In the genomic region with DNA sequence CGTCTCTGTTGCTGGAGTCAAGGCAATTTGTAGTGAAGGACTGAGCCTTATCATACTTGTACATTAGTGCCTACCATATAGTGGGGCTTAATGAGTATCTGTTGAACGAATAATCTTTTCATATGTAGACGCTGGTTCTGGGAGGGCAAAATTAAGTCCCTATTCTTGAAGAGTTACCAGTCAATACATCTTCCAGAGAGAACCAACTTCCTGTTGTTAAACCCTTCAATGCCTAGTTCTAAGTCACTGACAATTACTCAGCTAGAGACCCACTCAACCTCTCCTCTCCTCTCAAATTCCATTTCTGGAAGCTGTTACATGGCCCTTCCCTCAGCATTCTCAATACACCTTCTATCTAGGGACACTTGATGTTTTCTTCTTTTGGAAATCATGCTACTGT, we compare ENCODE assay signal across 8 cellular contexts. TPM values are rescaled to one million over a fixed set of nuclear protein-coding genes. Genes with fewer than 3 reads are reported as not detected.
A peak's percentile ranks its signal among the peaks of the same experiment; 100 is the strongest.
DNase-seq lines count a peak whose midpoint lies in the region; ATAC-seq and TF ChIP-seq lines count a peak whose summit lies in the region.

No MANE protein-coding gene starts in this region.

- peaks cover 14 to 29% (median 22%) of the 10 kb centered on the region in 10 experiments for H3K4me1 ChIP-seq in BLaER1 treated with 17β-estradiol and CSF1 and Interleukin-3, amounts not matched to agents 10 nM and 100 nM
- H3K4me1 ChIP-seq in HUES48 (ENCODE audit: control insufficient read depth, insufficient read depth, low read length) = peaks cover 14% of the 10 kb centered on the region
- H3K4me1 ChIP-seq in thyroid gland = peaks cover 0 to 7% of the 10 kb centered on the region in 2 donors

- peaks cover 3% of the 10 kb centered on the region for H3K9me3 Mint-ChIP-seq in activated CD8-positive, alpha-beta T cell treated with anti-CD3 and anti-CD28 coated beads, Interleukin-2, amount 10 ng/mL, durations not matched to agents 7 days and 5 days (ENCODE audit: insufficient read depth)

- peaks cover 2 to 39% (median 26%) of the 10 kb centered on the region in 11 experiments; a peak in 20 of 22 replicates for H3K36me3 ChIP-seq in BLaER1 treated with 17β-estradiol and CSF1 and Interleukin-3, amounts not matched to agents 10 nM and 100 nM
- no peaks in the 10 kb centered on the region for H3K36me3 ChIP-seq in HUES48 (ENCODE audit: control insufficient read depth, insufficient read depth, low read length)
- no peaks in the 10 kb centered on the region for H3K36me3 ChIP-seq in kidney epithelial cell (ENCODE audit: control insufficient read depth, insufficient read depth, low read length)
- H3K36me3 ChIP-seq in thyroid gland = no peaks in the 10 kb centered on the region

- peak overlapping the region; percentile 73 to 95 (median 89) for H3K27ac ChIP-seq in BLaER1 treated with 17β-estradiol and CSF1 and Interleukin-3, amounts not matched to agents 10 nM and 100 nM
- H3K27ac ChIP-seq in HUES48 (ENCODE audit: low read depth, low read length) = peak overlapping the region; percentile 85
- H3K27ac ChIP-seq in thyroid gland = peak overlapping the region; percentile 91 to 98 (median 97)

- peaks cover 0 to 37% (median 26%) of the 10 kb centered on the region in 11 experiments; a peak in 15 of 22 replicates for H4K20me1 ChIP-seq in BLaER1 treated with 17β-estradiol and CSF1 and Interleukin-3, amounts not matched to agents 10 nM and 100 nM

- H3K9me3 ChIP-seq in BLaER1 treated with 17β-estradiol and CSF1 and Interleukin-3, amounts not matched to agents 10 nM and 100 nM (replicated peaks in 1 of 11) = peaks cover 0 to 21% (median 17%) of the 10 kb centered on the region in 11 experiments; a peak in 20 of 22 replicates
- H3K9me3 ChIP-seq in HUES48 (ENCODE audit: control insufficient read depth, insufficient read depth, low read length) (no peaks in the 10 kb centered on the region), thyroid gland (no peaks in the 10 kb centered on the region)

- H3K4me2 ChIP-seq in BLaER1 treated with 17β-estradiol and CSF1 and Interleukin-3, amounts not matched to agents 10 nM and 100 nM = peak overlapping the region; percentile 75 to 97 (median 88)

- DNase-seq in activated CD8-positive, alpha-beta T cell treated with anti-CD3 and anti-CD28 coated beads, Interleukin-2, amount 10 ng/mL, durations not matched to agents 7 days and 5 days = no peak
- DNase-seq in kidney epithelial cell (ENCODE audit: low read depth) = no peak
- DNase-seq in thyroid gland = no peak
- DNase-seq in AG20443 (ENCODE audit: low spot score) = no peak
- no peak for DNase-seq in sciatic nerve (ENCODE audit: low spot score)
- DNase-seq in GM03348 (ENCODE audit: low spot score) = no peak

- TF ChIP-seq POLR2A in thyroid gland (IDR thresholded peaks at IDR 0.05) = no peak

- TF ChIP-seq CTCF in kidney epithelial cell (IDR thresholded peaks at IDR 0.05; ENCODE audit: insufficient read depth, low read length, poor library complexity, severe bottlenecking) (no peak), thyroid gland (IDR thresholded peaks at IDR 0.05) (no peak)

- POLR2A ChIA-PET in activated CD8-positive, alpha-beta T cell treated with anti-CD3 and anti-CD28 coated beads, Interleukin-2, amount 10 ng/mL, durations not matched to agents 7 days and 5 days (lab: Charles Lee) = interaction anchor here (1.5 to 5.8 kb wide), 3 partner anchors 12 to 190 kb away, joined by 5 to 134 read pairs (median 12); a partner anchor contains a TSS

- peak overlapping the region; percentile 91 for H3K27ac Mint-ChIP-seq in activated CD8-positive, alpha-beta T cell treated with anti-CD3 and anti-CD28 coated beads, Interleukin-2, amount 10 ng/mL, durations not matched to agents 7 days and 5 days

- peak overlapping the region; percentile 88 to 98 (median 91) for H3K4me3 ChIP-seq in BLaER1 treated with 17β-estradiol and CSF1 and Interleukin-3, amounts not matched to agents 10 nM and 100 nM
- H3K4me3 ChIP-seq in HUES48 (ENCODE audit: low read depth, low read length) = peak overlapping the region; percentile 94
- peak overlapping the region; percentile 84 for H3K4me3 ChIP-seq in kidney epithelial cell (ENCODE audit: low read depth, low read length)
- H3K4me3 ChIP-seq in thyroid gland (replicated peaks in 1 of 3) = peak overlapping the region in 1 of 3 donors; percentile 59

- CTCF ChIA-PET in activated CD8-positive, alpha-beta T cell treated with anti-CD3 and anti-CD28 coated beads, Interleukin-2, amount 10 ng/mL, durations not matched to agents 7 days and 5 days (lab: Charles Lee) = interaction anchor here (2.4 kb wide), 1 partner anchor 14 kb away, joined by 15 read pairs; a partner anchor contains a TSS

- intact Hi-C loops in thyroid gland (cut with DNase I) (loop anchor here (10.0 kb wide), 1 partner anchor 80 kb away; a partner anchor contains a TSS), sciatic nerve (cut with DNase I) (no loop called here)

- H3K27me3 Mint-ChIP-seq in activated CD8-positive, alpha-beta T cell treated with anti-CD3 and anti-CD28 coated beads, Interleukin-2, amount 10 ng/mL, durations not matched to agents 7 days and 5 days (ENCODE audit: low read depth) = no peaks in the 10 kb centered on the region

- peak overlapping the region; percentile 91 to 98 (median 95) for H3K9ac ChIP-seq in BLaER1 treated with 17β-estradiol and CSF1 and Interleukin-3, amounts not matched to agents 10 nM and 100 nM
- no peak overlapping the region for H3K9ac ChIP-seq in HUES48 (ENCODE audit: low read depth, low read length)

- H3K36me3 Mint-ChIP-seq in activated CD8-positive, alpha-beta T cell treated with anti-CD3 and anti-CD28 coated beads, Interleukin-2, amount 10 ng/mL, durations not matched to agents 7 days and 5 days (ENCODE audit: low read depth) = peaks cover 9% of the 10 kb centered on the region

- ATAC-seq in activated CD8-positive, alpha-beta T cell treated with anti-CD3 and anti-CD28 coated beads, Interleukin-2, amount 10 ng/mL, durations not matched to agents 7 days and 5 days = no peak
- no peak for ATAC-seq in sciatic nerve

- no peaks in the 10 kb centered on the region for H3K27me3 ChIP-seq in BLaER1 treated with 17β-estradiol and CSF1 and Interleukin-3, amounts not matched to agents 10 nM and 100 nM
- H3K27me3 ChIP-seq in HUES48 (ENCODE audit: control insufficient read depth, insufficient read depth, low read length) (no peaks in the 10 kb centered on the region), kidney epithelial cell (ENCODE audit: control insufficient read depth, insufficient read depth, low read length) (no peaks in the 10 kb centered on the region), thyroid gland (no peaks in the 10 kb centered on the region)

- peak overlapping the region; percentile 91 for H3K4me3 Mint-ChIP-seq in activated CD8-positive, alpha-beta T cell treated with anti-CD3 and anti-CD28 coated beads, Interleukin-2, amount 10 ng/mL, durations not matched to agents 7 days and 5 days

- 65 to 67% methylated on average over 3 of the region's 3 CpGs for WGBS in thyroid gland, 2 donors

- H3K4me1 Mint-ChIP-seq in activated CD8-positive, alpha-beta T cell treated with anti-CD3 and anti-CD28 coated beads, Interleukin-2, amount 10 ng/mL, durations not matched to agents 7 days and 5 days (ENCODE audit: low read depth) = peaks cover 31% of the 10 kb centered on the region

RNA-seq across cellular contexts. Expression of a gene that starts 1.1 kb away (rescaled TPM):
- 10 to 100 TPM; 16.5 to 21.3 TPM for total RNA-seq in activated CD8-positive, alpha-beta T cell treated with anti-CD3 and anti-CD28 coated beads, Interleukin-2, amount 10 ng/mL, durations not matched to agents 7 days and 5 days
- 37.1 and 55.4 TPM in 2 replicates for total RNA-seq in kidney epithelial cell
- total RNA-seq in thyroid gland = 10 to 100 TPM; 24.7 to 36.1 (median 28.6) TPM
- 25.6 TPM for total RNA-seq in sciatic nerve

RNA-seq across cellular contexts. Expression of a gene that starts 14.6 kb away (rescaled TPM):
- total RNA-seq in activated CD8-positive, alpha-beta T cell treated with anti-CD3 and anti-CD28 coated beads, Interleukin-2, amount 10 ng/mL, durations not matched to agents 7 days and 5 days = 100 to 1,000 TPM; 153 to 162 TPM
- total RNA-seq in kidney epithelial cell = 91.7 and 96.5 TPM in 2 replicates
- total RNA-seq in thyroid gland = 100 to 1,000 TPM in 1 of 4 donors, 10 to 100 TPM in 3; 32.8 to 136 (median 79.8) TPM
- 60.4 TPM for total RNA-seq in sciatic nerve

RNA-seq across cellular contexts. Expression of a gene that starts 15.1 kb away (rescaled TPM):
- total RNA-seq in activated CD8-positive, alpha-beta T cell treated with anti-CD3 and anti-CD28 coated beads, Interleukin-2, amount 10 ng/mL, durations not matched to agents 7 days and 5 days = 100 to 1,000 TPM; 322 to 336 TPM
- total RNA-seq in kidney epithelial cell (204 and 237 TPM in 2 replicates), thyroid gland (100 to 1,000 TPM; 125 to 157 (median 151) TPM), sciatic nerve (136 TPM)
